ENCODE assay signal across 15 cellular contexts in genomic region chr6:40891686-40892085, GRCh38.
"Had no signal": no experiment of that assay in that cellular context is flagged by ENCODE, and none has a peak within 500 bp of the region (broad histone marks: within the 10 kb centered on the region; RNA-seq: fewer than 3 reads in every experiment).

No MANE protein-coding gene starts in this region.

- H3K36me3 ChIP-seq: esophagus squamous epithelium, right atrium auricular region, uterus had no signal

- H3K27ac ChIP-seq: esophagus squamous epithelium, foreskin keratinocyte, hepatocyte, right atrium auricular region, uterus had no signal

- H2AFZ ChIP-seq: hepatocyte had no signal

- H3K4me2 ChIP-seq: hepatocyte had no signal

- H3K79me2 ChIP-seq: hepatocyte had no signal

- DNase-seq: effector memory CD8-positive, alpha-beta T cell; esophagus squamous epithelium; foreskin keratinocyte; kidney; left colon; mesendoderm; naive B cell; posterior cingulate gyrus; small intestine; stimulated activated CD4-positive, alpha-beta T cell treated with anti-CD3 and anti-CD28 coated beads, Interleukin-12 subunit alpha, Interleukin-12 subunit beta, amount 100 ng/mL, for 4 hours; stimulated activated naive CD4-positive, alpha-beta T cell treated with Interleukin-2 at 50 U/mL for 16 hours; trophoblast cell; uterus had no signal

- H3K9me3 ChIP-seq: esophagus squamous epithelium, right atrium auricular region, uterus had no signal

- H3K4me1 ChIP-seq: esophagus squamous epithelium, foreskin keratinocyte, uterus had no signal

- H3K27me3 ChIP-seq: esophagus squamous epithelium, foreskin keratinocyte, hepatocyte, right atrium auricular region, uterus had no signal

- H3K4me3 ChIP-seq: esophagus squamous epithelium, hepatocyte, right atrium auricular region, uterus had no signal

- ATAC-seq: effector memory CD8-positive, alpha-beta T cell; foreskin keratinocyte; left colon had no signal
